8 cellular contexts compared by ENCODE assay signal in the genomic region with DNA sequence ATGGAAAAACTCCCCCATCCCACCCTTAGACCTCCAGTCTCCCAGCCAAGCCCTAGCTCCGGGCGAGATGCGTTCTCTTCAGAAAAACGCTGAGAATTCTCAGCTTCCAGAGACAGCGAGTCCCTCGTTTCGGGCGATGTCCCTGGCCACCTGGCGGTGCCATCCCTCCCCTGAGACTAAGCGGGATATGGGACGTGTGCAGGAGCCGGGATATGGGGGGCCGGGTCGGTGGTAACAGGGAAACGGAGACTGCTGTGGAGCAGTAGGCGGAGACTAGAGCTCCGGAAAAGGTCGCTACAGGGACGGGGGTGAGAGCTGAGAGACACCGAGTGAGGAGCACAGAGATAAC. TPM values are rescaled to one million over a fixed set of nuclear protein-coding genes. Genes with fewer than 3 reads are reported as not detected.
DNase-seq lines count a peak whose midpoint lies in the region; ATAC-seq and TF ChIP-seq lines count a peak whose summit lies in the region.

No MANE protein-coding gene starts in this region.

- H3K4me1 Mint-ChIP-seq in osteocyte (ENCODE audit: unreplicated experiment), result peaks cover 8% of the 10 kb centered on the region

- H3K36me3 ChIP-seq in SJCRH30, result no peaks in the 10 kb centered on the region

- TF ChIP-seq CTCF in fibroblast of pulmonary artery (IDR thresholded peaks at IDR 0.05; ENCODE audit: low read length, missing control alignments) (peak; percentile 2), osteocyte (IDR thresholded peaks at IDR 0.05) (peak; percentile 21)

- peak overlapping the region; percentile 84 for H3K4me3 Mint-ChIP-seq in osteocyte (ENCODE audit: unreplicated experiment)

- H3K27ac Mint-ChIP-seq in osteocyte (ENCODE audit: unreplicated experiment), result no peak overlapping the region

- ATAC-seq in GM18858 (IDR thresholded peaks at IDR 0.05; ENCODE audit: unreplicated experiment) (peak; percentile 42), HG03039 (IDR thresholded peaks at IDR 0.05; ENCODE audit: unreplicated experiment) (peak; percentile 50)

- no peaks in the 10 kb centered on the region for H3K9me3 Mint-ChIP-seq in osteocyte (ENCODE audit: unreplicated experiment)

- H3K27ac ChIP-seq in SJCRH30, result peak overlapping the region; percentile 69

- H3K27me3 ChIP-seq in SJCRH30, result no peaks in the 10 kb centered on the region

- no peaks in the 10 kb centered on the region for H3K9me3 ChIP-seq in SJCRH30 (replicated peaks)

- peak overlapping the region; percentile 80 for H3K4me3 ChIP-seq in SJCRH30
- peak overlapping the region; percentile 81 for H3K4me3 ChIP-seq in fibroblast of pulmonary artery (replicated peaks; ENCODE audit: low read depth, low read length)

- H3K27me3 Mint-ChIP-seq in osteocyte (ENCODE audit: unreplicated experiment), result peaks cover 16% of the 10 kb centered on the region

- peak; percentile 33 for DNase-seq in 8988T
- DNase-seq in SJCRH30, result no peak
- DNase-seq in fibroblast of pulmonary artery (ENCODE audit: low read depth), result no peak
- no peak for DNase-seq in osteocyte (ENCODE audit: extremely low spot score, unreplicated experiment)
- DNase-seq in EL, result no peak
- DNase-seq in NCI-H1436 (lab: John Stamatoyannopoulos, UW), result no peak

- peaks cover 7% of the 10 kb centered on the region; the same call in 1 of the 2 replicates for H3K4me1 ChIP-seq in SJCRH30

- H3K36me3 Mint-ChIP-seq in osteocyte (ENCODE audit: unreplicated experiment), result peaks cover 7% of the 10 kb centered on the region

RNA-seq across cellular contexts. Expression of a gene that starts 0.4 kb away (rescaled TPM):
- total RNA-seq in SJCRH30 (2014; rRNA removed; shearing (Covaris generic)), result 11.4 and 16.7 TPM in 2 replicates
- total RNA-seq in osteocyte, result 0.73 and 0.81 TPM in 2 replicates
